ENCODE assay signal across 15 cellular contexts in genomic region chr3:123546133-123546755, GRCh38. TPM values are rescaled to one million over a fixed set of nuclear protein-coding genes. Genes with fewer than 3 reads are reported as not detected.
A peak's percentile ranks its signal among the peaks of the same experiment; 100 is the strongest.
DNase-seq lines count a peak whose midpoint lies in the region; ATAC-seq and TF ChIP-seq lines count a peak whose summit lies in the region.
"Had no signal": no experiment of that assay in that cellular context is flagged by ENCODE, and none has a peak within 500 bp of the region (broad histone marks: within the 10 kb centered on the region; RNA-seq: fewer than 3 reads in every experiment).

No MANE protein-coding gene starts in this region.

- ATAC-seq in HG02884 (IDR thresholded peaks at IDR 0.05; ENCODE audit: unreplicated experiment) (no peak), natural killer cell (no peak)
- ATAC-seq in activated naive CD8-positive, alpha-beta T cell treated with anti-CD3 and anti-CD28 coated beads, Interleukin-2, amount 50 U/mL, for 24 hours = no peak
- ATAC-seq: left lung had no signal

- CTCF ChIA-PET in HEK293 (lab: Yijun Ruan, JAX) = interaction anchor here (1.1 kb wide), 1 partner anchor 12 kb away, joined by 4 read pairs; no protein-coding TSS in a partner anchor

- H3K4me3 ChIP-seq in HEK293 (ENCODE audit: low read depth, low read length) = no peak overlapping the region
- no peak overlapping the region for H3K4me3 ChIP-seq in foreskin fibroblast (ENCODE audit: low read depth in 1 of 2, low read length in 2 of 2)
- H3K4me3 ChIP-seq: left lung, thoracic aorta had no signal

- no peaks in the 10 kb centered on the region for H3K27me3 Mint-ChIP-seq in activated naive CD8-positive, alpha-beta T cell treated with anti-CD3 and anti-CD28 coated beads, Interleukin-2, amount 50 U/mL, for 24 hours
- H3K27me3 Mint-ChIP-seq in natural killer cell (ENCODE audit: low read depth in 2 of 2) = no peaks in the 10 kb centered on the region
- H3K27me3 Mint-ChIP-seq: activated B cell treated with CpG ODN at 0.5 μM for 24 hours had no signal

- H3K4me3 Mint-ChIP-seq in activated naive CD8-positive, alpha-beta T cell treated with anti-CD3 and anti-CD28 coated beads, Interleukin-2, amount 50 U/mL, for 24 hours = no peak overlapping the region
- no peak overlapping the region for H3K4me3 Mint-ChIP-seq in natural killer cell
- H3K4me3 Mint-ChIP-seq: activated B cell treated with CpG ODN at 0.5 μM for 24 hours, nephron progenitor cell had no signal

- no peak overlapping the region for H3K27ac Mint-ChIP-seq in activated naive CD8-positive, alpha-beta T cell treated with anti-CD3 and anti-CD28 coated beads, Interleukin-2, amount 50 U/mL, for 24 hours
- no peak overlapping the region for H3K27ac Mint-ChIP-seq in natural killer cell
- H3K27ac Mint-ChIP-seq: activated B cell treated with CpG ODN at 0.5 μM for 24 hours, nephron progenitor cell had no signal

- H3K27ac ChIP-seq in HEK293 (ENCODE audit: extremely low read depth, low read depth, low read length) = no peak overlapping the region
- H3K27ac ChIP-seq: left lung, thoracic aorta had no signal

- intact Hi-C loops in natural killer cell (cut with micrococcal nuclease) = no loop called here

- H3K36me3 Mint-ChIP-seq in activated naive CD8-positive, alpha-beta T cell treated with anti-CD3 and anti-CD28 coated beads, Interleukin-2, amount 50 U/mL, for 24 hours (ENCODE audit: low read depth) = peaks cover 10% of the 10 kb centered on the region
- H3K36me3 Mint-ChIP-seq in natural killer cell = no peaks in the 10 kb centered on the region

- H3K4me1 ChIP-seq in HEK293 (ENCODE audit: control insufficient read depth, insufficient read depth, low read length) = no peaks in the 10 kb centered on the region
- H3K4me1 ChIP-seq: left lung had no signal

- H3K4me1 Mint-ChIP-seq in activated naive CD8-positive, alpha-beta T cell treated with anti-CD3 and anti-CD28 coated beads, Interleukin-2, amount 50 U/mL, for 24 hours = no peaks in the 10 kb centered on the region
- H3K4me1 Mint-ChIP-seq in natural killer cell = no peaks in the 10 kb centered on the region
- H3K4me1 Mint-ChIP-seq: activated B cell treated with CpG ODN at 0.5 μM for 24 hours had no signal

- TF ChIP-seq CTCF in HEK293 (tag by site-specific recombination; IDR thresholded peaks at IDR 0.05) (no peak), foreskin fibroblast (IDR thresholded peaks at IDR 0.05; ENCODE audit: low read depth, low read length) (no peak), natural killer cell (IDR thresholded peaks at IDR 0.05) (no peak)

- H3K36me3 ChIP-seq in HEK293 (ENCODE audit: control insufficient read depth in 2 of 2, insufficient read depth in 1 of 2, low read length in 2 of 2) = peaks cover 4 to 10% of the 10 kb centered on the region in 2 experiments; a peak in 2 of 3 replicates
- H3K36me3 ChIP-seq: thoracic aorta had no signal

- no peaks in the 10 kb centered on the region for H3K9me3 Mint-ChIP-seq in activated naive CD8-positive, alpha-beta T cell treated with anti-CD3 and anti-CD28 coated beads, Interleukin-2, amount 50 U/mL, for 24 hours
- no peaks in the 10 kb centered on the region for H3K9me3 Mint-ChIP-seq in natural killer cell
- H3K9me3 Mint-ChIP-seq: activated B cell treated with CpG ODN at 0.5 μM for 24 hours, nephron progenitor cell had no signal

- POLR2A ChIA-PET in HEK293 (lab: Yijun Ruan, JAX) = no interaction called here

- DNase-seq in astrocyte of the hippocampus (ENCODE audit: low read depth, low spot score) (peak; percentile 11), foreskin fibroblast (peak; percentile 42 to 55), stromal cell of bone marrow (ENCODE audit: low read depth) (peak; percentile 10), DMS153 (lab: John Stamatoyannopoulos, UW) (no peak), natural killer cell (no peak)
- DNase-seq in activated naive CD8-positive, alpha-beta T cell treated with anti-CD3 and anti-CD28 coated beads, Interleukin-2, amount 50 U/mL, for 24 hours = no peak
- DNase-seq: activated B cell treated with CpG ODN at 0.5 μM for 24 hours; effector CD4-positive, alpha-beta T cell; left lung; NCI-H2171 treated with DMSO at 0.1 percent for 48 hours; nephron progenitor cell; small intestine had no signal

- H3K9me3 ChIP-seq in HEK293 (ENCODE audit: control insufficient read depth, insufficient read depth, low read depth, low read length) = no peaks in the 10 kb centered on the region
- H3K9me3 ChIP-seq: left lung, thoracic aorta had no signal

TF ChIP-seq in HEK293, 187 proteins besides CTCF, POLR2A, EP300 and RAD21:
- TF ChIP-seq MYNN (tag by site-specific recombination; IDR thresholded peaks at IDR 0.05; ENCODE audit: borderline replicate concordance) (no peak), ZNF529 (tag by site-specific recombination; IDR thresholded peaks at IDR 0.05; ENCODE audit: insufficient replicate concordance) (no peak), ZNF843 (tag by site-specific recombination; IDR thresholded peaks at IDR 0.05) (no peak), PRDM10 (tag by site-specific recombination; IDR thresholded peaks at IDR 0.05) (0 out of 2 replicates have a peak, but pooled peaks have one; percentile 14), KLF17 (tag by site-specific recombination; IDR thresholded peaks at IDR 0.05) (no peak)

RNA-seq across cellular contexts. Expression of gene HACD2, which starts 38.6 kb away (rescaled TPM):
- total RNA-seq in natural killer cell = 10 to 100 TPM; 16.1 to 34.1 (median 24.6) TPM

Comparison
In these comparisons a context has a peak if more than half of its experiments do, and no peak if none do; other contexts are left out.
1. DNase-seq: peak in astrocyte of the hippocampus (single experiment), foreskin fibroblast (2 of 2) and stromal cell of bone marrow (single experiment); none in activated naive CD8-positive, alpha-beta T cell treated with anti-CD3 and anti-CD28 coated beads, Interleukin-2, amount 50 U/mL, for 24 hours (single experiment), DMS153 (single experiment) and natural killer cell (single experiment).